9 cellular contexts compared by ENCODE assay signal in genomic region chr13:33761744-33762143, GRCh38.
DNase-seq lines count a peak whose midpoint lies in the region; TF ChIP-seq lines count a peak whose summit lies in the region.
"Had no signal": no experiment of that assay in that cellular context is flagged by ENCODE, and none has a peak within 500 bp of the region (broad histone marks: within the 10 kb centered on the region; RNA-seq: fewer than 3 reads in every experiment).

No MANE protein-coding gene starts in this region.

- no peak overlapping the region for H3K27ac ChIP-seq in RWPE1

- CTCF ChIA-PET in RWPE1 (lab: Yijun Ruan, JAX) = interaction anchor here (1.0 kb wide), 1 partner anchor 26 kb away, joined by 4 read pairs; no protein-coding TSS in a partner anchor

- no peak for TF ChIP-seq CTCF in RWPE1 (conservative IDR thresholded peaks at IDR 0.05; ENCODE audit: low read depth)

- no peak for TF ChIP-seq POLR2A in erythroblast (IDR thresholded peaks at IDR 0.05; ENCODE audit: low read length)

- DNase-seq in AG20443 (ENCODE audit: low spot score) (peak; percentile 25), HuH-7 (ENCODE audit: low spot score) (peak; percentile 15), RWPE1 (ENCODE audit: low spot score) (peak; percentile 8), glomerular visceral epithelial cell (ENCODE audit: extremely low spot score) (peak; percentile 1), medulla oblongata (ENCODE audit: extremely low spot score) (no peak), germinal center (ENCODE audit: low spot score) (no peak), islet precursor cell (no peak), erythroblast (lab: John Stamatoyannopoulos, UW) (no peak)
- DNase-seq: activated naive CD8-positive, alpha-beta T cell treated with anti-CD3 and anti-CD28 coated beads for 36 hours had no signal

- POLR2A ChIA-PET in RWPE1 (lab: Yijun Ruan, JAX; ENCODE audit: low non-redundant PET) = no interaction called here

Comparison
In these comparisons a context has a peak if more than half of its experiments do, and no peak if none do; other contexts are left out.
1. DNase-seq: peak in AG20443 (single experiment), HuH-7 (single experiment), RWPE1 (single experiment) and glomerular visceral epithelial cell (single experiment); none in medulla oblongata (single experiment), germinal center (single experiment), islet precursor cell (single experiment) and erythroblast (0 of 2).